ENCODE assay signal across 14 cellular contexts in genomic region chr4:10020106-10020505, GRCh38. TPM values are rescaled to one million over a fixed set of nuclear protein-coding genes. Genes with fewer than 3 reads are reported as not detected.
A peak's percentile ranks its signal among the peaks of the same experiment; 100 is the strongest.
DNase-seq lines count a peak whose midpoint lies in the region; ATAC-seq, FAIRE-seq and TF ChIP-seq lines count a peak whose summit lies in the region.
"Had no signal": no experiment of that assay in that cellular context is flagged by ENCODE, and none has a peak within 500 bp of the region (broad histone marks: within the 10 kb centered on the region; RNA-seq: fewer than 3 reads in every experiment).

No MANE protein-coding gene starts in this region.

- POLR2A ChIA-PET in MCF 10A (lab: Yijun Ruan, JAX): interaction anchor here (1.0 to 4.4 kb wide), 6 partner anchors 11 to 87 kb away, joined by 3 to 31 read pairs (median 5); no protein-coding TSS in a partner anchor

- H3K9me3 Mint-ChIP-seq in natural killer cell treated with Interleukin-12 subunit alpha and Interleukin-12 subunit beta and Interleukin-15 and Interleukin-18, amount 100 ng/mL, for 72 hours: no peaks in the 10 kb centered on the region
- H3K9me3 Mint-ChIP-seq in natural killer cell (no peaks in the 10 kb centered on the region), MCF 10A (ENCODE audit: unreplicated experiment) (no peaks in the 10 kb centered on the region)
- H3K9me3 Mint-ChIP-seq: stimulated activated naive CD8-positive, alpha-beta T cell treated with anti-CD3 and anti-CD28 coated beads, Interleukin-15, Interleukin-2, amounts not matched to agents 100 ng/mL and 50 ng/mL, for 24 hours had no signal

- H3K27ac Mint-ChIP-seq in natural killer cell treated with Interleukin-12 subunit alpha and Interleukin-12 subunit beta and Interleukin-15 and Interleukin-18, amount 100 ng/mL, for 72 hours: peak overlapping the region in 1 of 2 donors; percentile 78
- no peak overlapping the region for H3K27ac Mint-ChIP-seq in natural killer cell
- peak overlapping the region; percentile 97 for H3K27ac Mint-ChIP-seq in MCF 10A (ENCODE audit: low read depth, unreplicated experiment)

- H3K36me3 Mint-ChIP-seq in natural killer cell treated with Interleukin-12 subunit alpha and Interleukin-12 subunit beta and Interleukin-15 and Interleukin-18, amount 100 ng/mL, for 72 hours: no peaks in the 10 kb centered on the region
- H3K36me3 Mint-ChIP-seq in natural killer cell (no peaks in the 10 kb centered on the region), MCF 10A (ENCODE audit: insufficient read depth, unreplicated experiment) (peaks cover 13% of the 10 kb centered on the region)

- H3K4me3 ChIP-seq in muscle layer of colon (ENCODE audit: low read depth in 1 of 2, low read length in 2 of 2) (no peak overlapping the region), vagina (no peak overlapping the region)

- peaks cover 0 to 3% of the 10 kb centered on the region in 2 donors for H3K27me3 Mint-ChIP-seq in natural killer cell treated with Interleukin-12 subunit alpha and Interleukin-12 subunit beta and Interleukin-15 and Interleukin-18, amount 100 ng/mL, for 72 hours
- H3K27me3 Mint-ChIP-seq in natural killer cell (ENCODE audit: low read depth in 2 of 2) (peaks cover 0 to 7% of the 10 kb centered on the region in 2 donors), MCF 10A (ENCODE audit: insufficient read depth, unreplicated experiment) (no peaks in the 10 kb centered on the region)
- H3K27me3 Mint-ChIP-seq: stimulated activated naive CD8-positive, alpha-beta T cell treated with anti-CD3 and anti-CD28 coated beads, Interleukin-15, Interleukin-2, amounts not matched to agents 100 ng/mL and 50 ng/mL, for 24 hours had no signal

- TF ChIP-seq CTCF in natural killer cell (IDR thresholded peaks at IDR 0.05) (no peak), MCF 10A (IDR thresholded peaks at IDR 0.05; ENCODE audit: unreplicated experiment) (no peak), vagina (IDR thresholded peaks at IDR 0.05) (no peak)

- no peak for TF ChIP-seq POLR2A in vagina (IDR thresholded peaks at IDR 0.05)

- ATAC-seq in natural killer cell treated with Interleukin-12 subunit alpha and Interleukin-12 subunit beta and Interleukin-15 and Interleukin-18, amount 100 ng/mL, for 72 hours: no peak
- no peak for ATAC-seq in natural killer cell

- H3K36me3 ChIP-seq in muscle layer of colon (ENCODE audit: insufficient read depth, low read length): no peaks in the 10 kb centered on the region
- H3K36me3 ChIP-seq in vagina: no peaks in the 10 kb centered on the region

- H3K27me3 ChIP-seq in muscle layer of colon (ENCODE audit: control insufficient read depth in 1 of 2, insufficient read depth in 2 of 2, low read length in 2 of 2): no peaks in the 10 kb centered on the region
- H3K27me3 ChIP-seq in vagina: no peaks in the 10 kb centered on the region

- intact Hi-C loops in natural killer cell (cut with micrococcal nuclease): no loop called here
- intact Hi-C loops in MCF 10A (cut with micrococcal nuclease): no loop called here
- intact Hi-C loops in vagina (cut with DNase I): no loop called here

- peaks cover 8 to 9% of the 10 kb centered on the region in 2 donors for H3K4me1 Mint-ChIP-seq in natural killer cell treated with Interleukin-12 subunit alpha and Interleukin-12 subunit beta and Interleukin-15 and Interleukin-18, amount 100 ng/mL, for 72 hours (ENCODE audit: low read depth in 2 of 2)
- H3K4me1 Mint-ChIP-seq in natural killer cell (peaks cover 16 to 19% of the 10 kb centered on the region in 2 donors), MCF 10A (ENCODE audit: insufficient read depth, unreplicated experiment) (peaks cover 51% of the 10 kb centered on the region)

- BruUV-seq in MCF 10A (replicated peaks; lab: Mats Ljungman, UMichigan): no TSS peak

- H3K9ac ChIP-seq in muscle layer of colon (ENCODE audit: low read length): no peak overlapping the region

- CTCF ChIA-PET in MCF 10A (lab: Yijun Ruan, JAX): interaction anchor here (0.6 to 2.3 kb wide), 8 partner anchors 13 to 535 kb away, joined by 3 to 15 read pairs (median 6); no protein-coding TSS in a partner anchor

- H3K4me1 ChIP-seq in muscle layer of colon (ENCODE audit: insufficient read depth, low read length): peaks cover 15% of the 10 kb centered on the region
- H3K4me1 ChIP-seq in vagina: peaks cover 51% of the 10 kb centered on the region

- H3K27ac ChIP-seq in muscle layer of colon (ENCODE audit: low read depth, low read length) (peak overlapping the region; percentile 79), vagina (peak overlapping the region; percentile 91)

- no peaks in the 10 kb centered on the region for H3K9me3 ChIP-seq in muscle layer of colon (ENCODE audit: low read length)
- H3K9me3 ChIP-seq in vagina: no peaks in the 10 kb centered on the region

- FAIRE-seq in GM19239 (lab: Jason Lieb, UNC): no peak
- FAIRE-seq: colon had no signal

- H3K4me3 Mint-ChIP-seq in natural killer cell treated with Interleukin-12 subunit alpha and Interleukin-12 subunit beta and Interleukin-15 and Interleukin-18, amount 100 ng/mL, for 72 hours: peak overlapping the region; percentile 10
- H3K4me3 Mint-ChIP-seq in natural killer cell: no peak overlapping the region
- H3K4me3 Mint-ChIP-seq in MCF 10A (ENCODE audit: unreplicated experiment): peak overlapping the region; percentile 80

- no peak for DNase-seq in natural killer cell treated with Interleukin-12 subunit alpha and Interleukin-12 subunit beta and Interleukin-15 and Interleukin-18, amount 100 ng/mL, for 72 hours (ENCODE audit: low spot score)
- no peak for DNase-seq in natural killer cell
- no peak for DNase-seq in MCF 10A (ENCODE audit: unreplicated experiment)
- no peak for DNase-seq in vagina (ENCODE audit: extremely low spot score in 2 of 2)
- no peak for DNase-seq in GM19239 (ENCODE audit: insufficient read length, low spot score)
- DNase-seq in AG08396 (ENCODE audit: low spot score): no peak
- DNase-seq in UCSD-AML1 (lab: John Stamatoyannopoulos, UW; ENCODE audit: unreplicated experiment): no peak
- DNase-seq: islet precursor cell; NCI-H526 treated with DMSO at 0.1 percent for 48 hours; occipital lobe; stimulated activated CD4-positive, alpha-beta T cell treated with anti-CD3 and anti-CD28 coated beads, Interleukin-2, amount 100 ng/mL, for 48 hours had no signal

RNA-seq across cellular contexts. Expression of gene SLC2A9, which starts 1.2 kb away (rescaled TPM):
- 1 to 10 TPM; 1.8 to 3.3 TPM for total RNA-seq in natural killer cell treated with Interleukin-12 subunit alpha and Interleukin-12 subunit beta and Interleukin-15 and Interleukin-18, amount 100 ng/mL, for 72 hours
- total RNA-seq in natural killer cell (1 to 10 TPM; 1.5 to 5.5 (median 3.9) TPM), MCF 10A (2022) (22.5 and 33.3 TPM in 2 replicates), vagina (7.9 TPM)
